ENCODE assay signal across 8 cellular contexts in the genomic region with DNA sequence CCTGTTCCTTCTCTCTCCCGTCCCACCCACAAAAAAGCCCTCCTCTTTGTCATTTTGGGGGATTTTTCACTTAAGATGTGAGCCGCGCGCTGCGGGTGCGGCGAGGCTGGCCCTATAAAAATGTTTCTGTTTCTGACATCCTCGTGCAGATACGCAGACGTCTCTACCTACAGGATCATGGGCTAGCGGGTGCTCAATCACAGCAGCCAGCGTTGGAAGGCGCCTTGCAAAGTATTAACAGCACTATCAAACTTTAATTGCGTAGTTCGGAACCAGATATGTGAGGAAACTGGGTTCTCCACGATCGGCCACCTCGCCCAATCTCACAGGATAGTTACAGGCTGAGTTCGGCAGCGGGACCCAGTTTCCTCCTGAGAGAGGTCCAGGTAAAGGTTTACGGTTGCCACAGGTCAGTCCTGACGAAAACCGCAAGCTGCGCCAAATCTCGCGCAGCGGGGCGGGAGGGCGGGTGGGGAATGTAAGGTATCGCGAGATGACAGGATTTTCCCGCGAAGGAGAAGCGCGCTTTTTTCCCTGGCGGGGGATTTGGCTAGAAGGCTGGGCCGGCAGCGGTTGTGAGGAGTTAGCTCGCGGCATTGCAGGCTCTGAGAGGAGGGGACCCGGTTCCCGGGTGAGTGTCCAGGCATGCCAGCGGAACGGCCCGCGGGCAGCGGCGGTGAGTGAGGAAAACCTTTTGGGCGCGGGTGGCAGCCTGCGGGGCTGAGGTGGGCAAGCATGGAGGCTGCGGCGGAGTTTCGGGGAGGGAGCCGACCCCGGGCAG. TPM values are rescaled to one million over a fixed set of nuclear protein-coding genes. Genes with fewer than 3 reads are reported as not detected.
DNase-seq lines count a peak whose midpoint lies in the region; ATAC-seq and TF ChIP-seq lines count a peak whose summit lies in the region.

A gene (plus strand): TSS at position 512 of the 781 bp plus-strand sequence. CDS start 134 bp downstream, at position 646.

- no peak for TF ChIP-seq POLR2A in ovary (IDR thresholded peaks at IDR 0.05)

- peaks cover 2% of the 10 kb centered on the region for H3K36me3 Mint-ChIP-seq in activated naive CD4-positive, alpha-beta T cell treated with anti-CD3 and anti-CD28 coated beads, Interleukin-2, amount 50 U/mL, for 24 hours

- DNase-seq in GM10266 (ENCODE audit: extremely low spot score) (peak; percentile 82), NAMALWA (ENCODE audit: low spot score) (peak; percentile 93), head of caudate nucleus (peak; percentile 44 to 87 (median 73)), ovary (peak; percentile 76 to 86 (median 84))

- no peaks in the 10 kb centered on the region for H3K36me3 ChIP-seq in ovary
- H3K36me3 ChIP-seq in thymus (ENCODE audit: control insufficient read depth, insufficient read depth): no peaks in the 10 kb centered on the region

- intact Hi-C loops in head of caudate nucleus (cut with DNase I): no loop called here
- intact Hi-C loops in ovary (cut with DNase I): no loop called here

- peak; percentile 77 for ATAC-seq in HG02571 (IDR thresholded peaks at IDR 0.05; ENCODE audit: unreplicated experiment)
- peak; percentile 83 for ATAC-seq in SK-N-SH treated with all-trans-retinoic acid at 6 μM for 48 hours

- WGBS in ovary, 3 donors: 0 to 1% (median 0%) methylated on average over 56 of the region's 56 CpGs
- under 1% methylated on average over 56 of the region's 56 CpGs for WGBS in thymus

- H3K27me3 Mint-ChIP-seq in activated naive CD4-positive, alpha-beta T cell treated with anti-CD3 and anti-CD28 coated beads, Interleukin-2, amount 50 U/mL, for 24 hours: peaks cover 13% of the 10 kb centered on the region

- H3K4me3 Mint-ChIP-seq in activated naive CD4-positive, alpha-beta T cell treated with anti-CD3 and anti-CD28 coated beads, Interleukin-2, amount 50 U/mL, for 24 hours: peak within 1 kb of the TSS; percentile 99

- H3K27me3 ChIP-seq in ovary (no peaks in the 10 kb centered on the region), thymus (ENCODE audit: control insufficient read depth, insufficient read depth) (no peaks in the 10 kb centered on the region)

- H3K4me3 ChIP-seq in ovary (peak within 1 kb of the TSS; percentile 60), thymus (ENCODE audit: low read length) (peak within 1 kb of the TSS; percentile 73)

- H3K4me1 ChIP-seq in ovary (ENCODE audit: insufficient read depth) (no peaks in the 10 kb centered on the region), thymus (ENCODE audit: control insufficient read depth, insufficient read depth, low read length) (peaks cover 14% of the 10 kb centered on the region)

- peak within 1 kb of the TSS; percentile 96 for H3K27ac Mint-ChIP-seq in activated naive CD4-positive, alpha-beta T cell treated with anti-CD3 and anti-CD28 coated beads, Interleukin-2, amount 50 U/mL, for 24 hours

- no peaks in the 10 kb centered on the region for H3K9me3 ChIP-seq in ovary
- no peaks in the 10 kb centered on the region for H3K9me3 ChIP-seq in thymus (ENCODE audit: control insufficient read depth)

- H3K4me1 Mint-ChIP-seq in activated naive CD4-positive, alpha-beta T cell treated with anti-CD3 and anti-CD28 coated beads, Interleukin-2, amount 50 U/mL, for 24 hours: peaks cover 25% of the 10 kb centered on the region

- TF ChIP-seq EP300 in ovary (IDR thresholded peaks at IDR 0.05): no peak

- no peaks in the 10 kb centered on the region for H3K9me3 Mint-ChIP-seq in activated naive CD4-positive, alpha-beta T cell treated with anti-CD3 and anti-CD28 coated beads, Interleukin-2, amount 50 U/mL, for 24 hours

- H3K27ac ChIP-seq in ovary (peak within 1 kb of the TSS; percentile 72 to 74), thymus (ENCODE audit: low read depth) (peak within 1 kb of the TSS; percentile 76)

- TF ChIP-seq CTCF in GM10266 (IDR thresholded peaks at IDR 0.05; ENCODE audit: control insufficient read depth, insufficient read depth, low read depth, missing control alignments) (no peak), ovary (IDR thresholded peaks at IDR 0.05) (no peak)

TF ChIP-seq in SK-N-SH treated with all-trans-retinoic acid at 6 μM for 48 hours, 23 proteins besides CTCF, POLR2A, EP300 and RAD21:
- no peak for TF ChIP-seq PPARA (CRISPR knock-in tag; IDR thresholded peaks at IDR 0.05; ENCODE audit: borderline replicate concordance)
- TF ChIP-seq, protein P1, sequence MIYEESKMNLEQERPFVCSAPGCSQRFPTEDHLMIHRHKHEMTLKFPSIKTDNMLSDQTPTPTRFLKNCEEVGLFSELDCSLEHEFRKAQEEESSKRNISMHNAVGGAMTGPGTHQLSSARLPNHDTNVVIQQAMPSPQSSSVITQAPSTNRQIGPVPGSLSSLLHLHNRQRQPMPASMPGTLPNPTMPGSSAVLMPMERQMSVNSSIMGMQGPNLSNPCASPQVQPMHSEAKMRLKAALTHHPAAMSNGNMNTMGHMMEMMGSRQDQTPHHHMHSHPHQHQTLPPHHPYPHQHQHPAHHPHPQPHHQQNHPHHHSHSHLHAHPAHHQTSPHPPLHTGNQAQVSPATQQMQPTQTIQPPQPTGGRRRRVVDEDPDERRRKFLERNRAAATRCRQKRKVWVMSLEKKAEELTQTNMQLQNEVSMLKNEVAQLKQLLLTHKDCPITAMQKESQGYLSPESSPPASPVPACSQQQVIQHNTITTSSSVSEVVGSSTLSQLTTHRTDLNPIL (CRISPR knock-in tag; IDR thresholded peaks at IDR 0.05; ENCODE audit: low read depth): no peak
- no peak for TF ChIP-seq OSR1 (CRISPR knock-in tag; IDR thresholded peaks at IDR 0.05)
- TF ChIP-seq BACH2 (CRISPR knock-in tag; IDR thresholded peaks at IDR 0.05; ENCODE audit: borderline replicate concordance): no peak
- no peak for TF ChIP-seq TOX (CRISPR knock-in tag; IDR thresholded peaks at IDR 0.05; ENCODE audit: borderline replicate concordance)
- TF ChIP-seq ZNF8 (CRISPR knock-in tag; IDR thresholded peaks at IDR 0.05): no peak
- no peak for TF ChIP-seq ARNTL (CRISPR knock-in tag; IDR thresholded peaks at IDR 0.05; ENCODE audit: borderline replicate concordance, low read depth)
- no peak for TF ChIP-seq GLIS3 (CRISPR knock-in tag; IDR thresholded peaks at IDR 0.05)
- TF ChIP-seq ZNF565 (CRISPR knock-in tag; conservative IDR thresholded peaks at IDR 0.05; ENCODE audit: low read depth): no peak
- TF ChIP-seq, protein P2, sequence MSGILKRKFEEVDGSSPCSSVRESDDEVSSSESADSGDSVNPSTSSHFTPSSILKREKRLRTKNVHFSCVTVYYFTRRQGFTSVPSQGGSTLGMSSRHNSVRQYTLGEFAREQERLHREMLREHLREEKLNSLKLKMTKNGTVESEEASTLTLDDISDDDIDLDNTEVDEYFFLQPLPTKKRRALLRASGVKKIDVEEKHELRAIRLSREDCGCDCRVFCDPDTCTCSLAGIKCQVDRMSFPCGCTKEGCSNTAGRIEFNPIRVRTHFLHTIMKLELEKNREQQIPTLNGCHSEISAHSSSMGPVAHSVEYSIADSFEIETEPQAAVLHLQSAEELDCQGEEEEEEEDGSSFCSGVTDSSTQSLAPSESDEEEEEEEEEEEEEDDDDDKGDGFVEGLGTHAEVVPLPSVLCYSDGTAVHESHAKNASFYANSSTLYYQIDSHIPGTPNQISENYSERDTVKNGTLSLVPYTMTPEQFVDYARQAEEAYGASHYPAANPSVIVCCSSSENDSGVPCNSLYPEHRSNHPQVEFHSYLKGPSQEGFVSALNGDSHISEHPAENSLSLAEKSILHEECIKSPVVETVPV (CRISPR knock-in tag; IDR thresholded peaks at IDR 0.05): no peak

RNA-seq across cellular contexts. Expression of the gene that starts here (rescaled TPM):
- 10 to 100 TPM in 4 of 7 donors, 1 to 10 TPM in 3; 6.8 to 14.4 (median 11.4) TPM for total RNA-seq in ovary
- 1 to 10 TPM; 1.8 to 3.1 TPM for polyA plus RNA-seq in ovary
- 8.5 TPM for polyA plus RNA-seq in thymus

Comparison
In these comparisons a context has a peak if more than half of its experiments do, and no peak if none do; other contexts are left out.
1. Peak in every context shown above with its lines: DNase-seq, ATAC-seq, H3K4me3 ChIP-seq and H3K27ac ChIP-seq.